In genomic region chr9:124899845-124900244, GRCh38 we compare ENCODE assay signal across 1 cellular context.
TF ChIP-seq lines count a peak whose summit lies in the region.

No MANE protein-coding gene starts in this region.

TF ChIP-seq in GM23338, 12 proteins besides CTCF, POLR2A, EP300 and RAD21 (continued from another document):
- TF ChIP-seq ZNF462 (CRISPR knock-in tag; IDR thresholded peaks at IDR 0.05) (no peak), STAT1 (IDR thresholded peaks at IDR 0.05; ENCODE audit: unreplicated experiment) (no peak), EZH2phosphoT487 (IDR thresholded peaks at IDR 0.05; ENCODE audit: unreplicated experiment) (no peak), REST (IDR thresholded peaks at IDR 0.05; ENCODE audit: unreplicated experiment) (no peak), ZNF114 (CRISPR knock-in tag; IDR thresholded peaks at IDR 0.05) (no peak), ETS1 (IDR thresholded peaks at IDR 0.05) (no peak), ZNF331 (CRISPR knock-in tag; IDR thresholded peaks at IDR 0.05; ENCODE audit: low read depth) (no peak), NANOG (IDR thresholded peaks at IDR 0.05; ENCODE audit: borderline replicate concordance) (no peak)
